Comparison of ENCODE assay signal across 34 cellular contexts in genomic region chr1:227424159-227424680, GRCh38.
DNase-seq lines count a peak whose midpoint lies in the region; ATAC-seq and TF ChIP-seq lines count a peak whose summit lies in the region.
"Had no signal": no experiment of that assay in that cellular context is flagged by ENCODE, and none has a peak within 500 bp of the region (broad histone marks: within the 10 kb centered on the region; RNA-seq: fewer than 3 reads in every experiment).

No MANE protein-coding gene starts in this region.

- CTCF ChIA-PET in activated CD8-positive, alpha-beta T cell treated with anti-CD3 and anti-CD28 coated beads for 36 hours (lab: Charles Lee): no interaction called here

- no peaks in the 10 kb centered on the region for H3K9me3 ChIP-seq in colonic mucosa
- H3K9me3 ChIP-seq: adrenal gland, esophagus squamous epithelium, gastrocnemius medialis, spleen, thoracic aorta, uterus had no signal

- no peaks in the 10 kb centered on the region for H3K27me3 ChIP-seq in colonic mucosa
- H3K27me3 ChIP-seq: adrenal gland, esophagus squamous epithelium, gastrocnemius medialis, uterus had no signal

- peaks cover 12% of the 10 kb centered on the region for H3K27me3 Mint-ChIP-seq in nephron progenitor cell (ENCODE audit: low read depth, poor library complexity)
- H3K27me3 Mint-ChIP-seq in activated CD8-positive, alpha-beta T cell treated with anti-CD3 and anti-CD28 coated beads for 36 hours: peaks cover 15% of the 10 kb centered on the region

- H3K27ac Mint-ChIP-seq in nephron progenitor cell: peak overlapping the region; percentile 43
- H3K27ac Mint-ChIP-seq in activated CD8-positive, alpha-beta T cell treated with anti-CD3 and anti-CD28 coated beads for 36 hours: no peak overlapping the region
- H3K27ac Mint-ChIP-seq: activated CD4-positive, alpha-beta T cell treated with anti-CD3 and anti-CD28 coated beads, Interleukin-2, amount 10 ng/mL, durations not matched to agents 7 days and 5 days; activated CD8-positive, alpha-beta memory T cell treated with anti-CD3 and anti-CD28 coated beads, Interleukin-2, amount 10 ng/mL, durations not matched to agents 7 days and 5 days; CD4-positive, alpha-beta memory T cell; stimulated activated naive CD8-positive, alpha-beta T cell treated with anti-CD3 and anti-CD28 coated beads, Interleukin-15, Interleukin-2, amounts not matched to agents 100 ng/mL and 50 ng/mL, for 24 hours; T-helper 2 cell treated with Interferon-gamma antibody and Interleukin-4, amounts not matched to agents 5 μg/mL and 100 μg/mL, for 36 hours had no signal

- no peaks in the 10 kb centered on the region for H3K36me3 ChIP-seq in colonic mucosa
- H3K36me3 ChIP-seq: adrenal gland, esophagus squamous epithelium, gastrocnemius medialis, spleen, thoracic aorta, uterus, WERI-Rb-1 had no signal

- in situ Hi-C loops in KBM-7 (cut with MboI; ENCODE audit: low pct_unique_long_range_greater_than_20kb, low sequenced_read_pairs): no loop called here

- peak overlapping the region; percentile 16 for H3K27ac ChIP-seq in colonic mucosa
- H3K27ac ChIP-seq: adrenal gland, gastrocnemius medialis, HL-60, spleen, thoracic aorta, uterus, WERI-Rb-1 had no signal

- no peak overlapping the region for H3K4me3 Mint-ChIP-seq in nephron progenitor cell
- H3K4me3 Mint-ChIP-seq in activated CD8-positive, alpha-beta T cell treated with anti-CD3 and anti-CD28 coated beads for 36 hours: no peak overlapping the region
- H3K4me3 Mint-ChIP-seq: activated CD4-positive, alpha-beta T cell treated with anti-CD3 and anti-CD28 coated beads, Interleukin-2, amount 10 ng/mL, durations not matched to agents 7 days and 5 days; activated CD8-positive, alpha-beta memory T cell treated with anti-CD3 and anti-CD28 coated beads, Interleukin-2, amount 10 ng/mL, durations not matched to agents 7 days and 5 days; activated T-cell treated with anti-CD3 and anti-CD28 coated beads, Interleukin-2, amount 50 U/mL, for 4 hours; CD4-positive, alpha-beta memory T cell; central memory CD8-positive, alpha-beta T cell; stimulated activated naive CD8-positive, alpha-beta T cell treated with anti-CD3 and anti-CD28 coated beads, Interleukin-15, Interleukin-2, amounts not matched to agents 100 ng/mL and 50 ng/mL, for 24 hours; T-helper 2 cell treated with Interferon-gamma antibody and Interleukin-4, amounts not matched to agents 5 μg/mL and 100 μg/mL, for 36 hours had no signal

- TF ChIP-seq CTCF in AG10803 (conservative IDR thresholded peaks at IDR 0.05; ENCODE audit: low read length) (no peak), colonic mucosa (IDR thresholded peaks at IDR 0.05) (no peak), nephron progenitor cell (IDR thresholded peaks at IDR 0.05) (no peak)
- TF ChIP-seq CTCF in activated CD8-positive, alpha-beta T cell treated with anti-CD3 and anti-CD28 coated beads for 36 hours (IDR thresholded peaks at IDR 0.05): no peak

- no peaks in the 10 kb centered on the region for H3K4me1 ChIP-seq in colonic mucosa
- H3K4me1 ChIP-seq: uterus had no signal

- intact Hi-C loops in colonic mucosa (cut with DNase I): loop anchor here (10.0 kb wide), 1 partner anchor 69 kb away; no protein-coding TSS in a partner anchor
- intact Hi-C loops in activated CD8-positive, alpha-beta T cell treated with anti-CD3 and anti-CD28 coated beads for 36 hours (cut with micrococcal nuclease): no loop called here

- DNase-seq in AG10803 (ENCODE audit: low read depth) (peak; percentile 30), KBM-7 (peak; percentile 45), colonic mucosa (no peak), nephron progenitor cell (no peak), COLO829 (ENCODE audit: low spot score) (no peak)
- DNase-seq in activated CD8-positive, alpha-beta T cell treated with anti-CD3 and anti-CD28 coated beads for 36 hours: no peak
- DNase-seq: activated CD4-positive, alpha-beta T cell treated with anti-CD3 and anti-CD28 coated beads, Interleukin-2, amount 10 ng/mL, durations not matched to agents 7 days and 5 days; activated CD8-positive, alpha-beta memory T cell treated with anti-CD3 and anti-CD28 coated beads, Interleukin-2, amount 10 ng/mL, durations not matched to agents 7 days and 5 days; activated naive CD4-positive, alpha-beta T cell; activated T-cell treated with anti-CD3 and anti-CD28 coated beads, Interleukin-2, amount 50 U/mL, for 4 hours; adrenal gland; CD4-positive, alpha-beta memory T cell; dermis blood vessel endothelial cell; esophagus squamous epithelium; gastrocnemius medialis; Karpas-422; MV-4-11; NCI-H146; NCI-H446; NCI-H748 treated with DMSO at 0.1 percent for 48 hours; right cardiac atrium; SIG-M5; spleen; stimulated activated CD8-positive, alpha-beta memory T cell treated with anti-CD3 and anti-CD28 coated beads, Interleukin-4, amount 100 ng/mL, for 48 hours; uterus; WERI-Rb-1 had no signal

- H3K36me3 Mint-ChIP-seq in nephron progenitor cell (ENCODE audit: low read depth): no peaks in the 10 kb centered on the region
- H3K36me3 Mint-ChIP-seq in activated CD8-positive, alpha-beta T cell treated with anti-CD3 and anti-CD28 coated beads for 36 hours (ENCODE audit: low read depth): no peaks in the 10 kb centered on the region
- H3K36me3 Mint-ChIP-seq: activated CD8-positive, alpha-beta memory T cell treated with anti-CD3 and anti-CD28 coated beads, Interleukin-2, amount 10 ng/mL, durations not matched to agents 7 days and 5 days; CD4-positive, alpha-beta memory T cell had no signal

- H3K9ac ChIP-seq in colonic mucosa (ENCODE audit: low read depth in 2 of 2, low read length in 2 of 2): no peak overlapping the region

- no peak overlapping the region for H3K4me3 ChIP-seq in AG10803 (ENCODE audit: low read length)
- no peak overlapping the region for H3K4me3 ChIP-seq in colonic mucosa
- H3K4me3 ChIP-seq: adrenal gland, esophagus squamous epithelium, gastrocnemius medialis, spleen, thoracic aorta, uterus had no signal

- peaks cover 44% of the 10 kb centered on the region for H3K4me1 Mint-ChIP-seq in nephron progenitor cell
- no peaks in the 10 kb centered on the region for H3K4me1 Mint-ChIP-seq in activated CD8-positive, alpha-beta T cell treated with anti-CD3 and anti-CD28 coated beads for 36 hours (ENCODE audit: low read depth)
- H3K4me1 Mint-ChIP-seq: activated CD4-positive, alpha-beta T cell treated with anti-CD3 and anti-CD28 coated beads, Interleukin-2, amount 10 ng/mL, durations not matched to agents 7 days and 5 days; activated CD8-positive, alpha-beta memory T cell treated with anti-CD3 and anti-CD28 coated beads, Interleukin-2, amount 10 ng/mL, durations not matched to agents 7 days and 5 days; CD4-positive, alpha-beta memory T cell; central memory CD8-positive, alpha-beta T cell had no signal

- no peak for ATAC-seq in activated CD8-positive, alpha-beta T cell treated with anti-CD3 and anti-CD28 coated beads for 36 hours
- no peak for ATAC-seq in HG03469 (IDR thresholded peaks at IDR 0.05; ENCODE audit: unreplicated experiment)
- ATAC-seq in GM21529 (IDR thresholded peaks at IDR 0.05; ENCODE audit: unreplicated experiment): no peak
- ATAC-seq: activated CD8-positive, alpha-beta memory T cell treated with anti-CD3 and anti-CD28 coated beads, Interleukin-2, amount 10 ng/mL, durations not matched to agents 7 days and 5 days; activated T-cell treated with anti-CD3 and anti-CD28 coated beads, Interleukin-2, amount 50 U/mL, for 4 hours; gastrocnemius medialis; Panc1 had no signal

- POLR2A ChIA-PET in activated CD8-positive, alpha-beta T cell treated with anti-CD3 and anti-CD28 coated beads for 36 hours (lab: Charles Lee): no interaction called here

- no peaks in the 10 kb centered on the region for H3K9me3 Mint-ChIP-seq in nephron progenitor cell
- no peaks in the 10 kb centered on the region for H3K9me3 Mint-ChIP-seq in activated CD8-positive, alpha-beta T cell treated with anti-CD3 and anti-CD28 coated beads for 36 hours
- H3K9me3 Mint-ChIP-seq: activated CD4-positive, alpha-beta T cell treated with anti-CD3 and anti-CD28 coated beads, Interleukin-2, amount 10 ng/mL, durations not matched to agents 7 days and 5 days; activated T-cell treated with anti-CD3 and anti-CD28 coated beads, Interleukin-2, amount 50 U/mL, for 4 hours; CD4-positive, alpha-beta memory T cell; central memory CD8-positive, alpha-beta T cell; stimulated activated naive CD8-positive, alpha-beta T cell treated with anti-CD3 and anti-CD28 coated beads, Interleukin-15, Interleukin-2, amounts not matched to agents 100 ng/mL and 50 ng/mL, for 24 hours; T-helper 2 cell treated with Interferon-gamma antibody and Interleukin-4, amounts not matched to agents 5 μg/mL and 100 μg/mL, for 36 hours had no signal

Comparison
In these comparisons a context has a peak if more than half of its experiments do, and no peak if none do; other contexts are left out.
1. DNase-seq: peak in AG10803 (single experiment) and KBM-7 (single experiment); none in colonic mucosa (single experiment), nephron progenitor cell (single experiment), activated CD8-positive, alpha-beta T cell treated with anti-CD3 and anti-CD28 coated beads for 36 hours (single experiment) and COLO829 (single experiment).